In the genomic region with DNA sequence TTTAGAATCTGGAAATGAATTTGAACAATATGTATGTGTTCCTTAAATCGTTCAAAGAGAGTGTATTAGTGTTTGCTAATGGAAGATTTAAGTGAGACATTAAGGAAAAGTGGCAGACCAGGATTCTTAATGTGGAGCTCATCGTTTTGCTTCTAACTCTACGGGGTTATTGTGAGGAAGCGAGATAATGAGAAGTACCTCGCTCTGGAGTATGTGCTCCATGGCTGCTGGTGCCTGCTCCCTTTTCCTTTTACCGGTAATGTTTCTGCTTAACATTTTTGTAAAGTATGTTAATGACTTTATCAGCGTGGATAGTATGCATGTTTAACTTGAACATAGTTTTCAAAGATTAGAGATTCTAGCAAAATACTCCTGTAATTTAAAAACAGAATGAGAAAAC, we compare ENCODE assay signal across 1 cellular context.
TF ChIP-seq lines count a peak whose summit lies in the region.

No MANE protein-coding gene starts in this region.

TF ChIP-seq in A549, 52 proteins besides CTCF, POLR2A, EP300 and RAD21 (continued from another document):
- TF ChIP-seq, protein P1, sequence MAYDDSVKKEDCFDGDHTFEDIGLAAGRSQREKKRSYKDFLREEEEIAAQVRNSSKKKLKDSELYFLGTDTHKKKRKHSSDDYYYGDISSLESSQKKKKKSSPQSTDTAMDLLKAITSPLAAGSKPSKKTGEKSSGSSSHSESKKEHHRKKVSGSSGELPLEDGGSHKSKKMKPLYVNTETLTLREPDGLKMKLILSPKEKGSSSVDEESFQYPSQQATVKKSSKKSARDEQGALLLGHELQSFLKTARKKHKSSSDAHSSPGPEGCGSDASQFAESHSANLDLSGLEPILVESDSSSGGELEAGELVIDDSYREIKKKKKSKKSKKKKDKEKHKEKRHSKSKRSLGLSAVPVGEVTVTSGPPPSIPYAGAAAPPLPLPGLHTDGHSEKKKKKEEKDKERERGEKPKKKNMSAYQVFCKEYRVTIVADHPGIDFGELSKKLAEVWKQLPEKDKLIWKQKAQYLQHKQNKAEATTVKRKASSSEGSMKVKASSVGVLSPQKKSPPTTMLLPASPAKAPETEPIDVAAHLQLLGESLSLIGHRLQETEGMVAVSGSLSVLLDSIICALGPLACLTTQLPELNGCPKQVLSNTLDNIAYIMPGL (CRISPR knock-in tag; IDR thresholded peaks at IDR 0.05; ENCODE audit: borderline replicate concordance), result no peak
- TF ChIP-seq, protein P2, sequence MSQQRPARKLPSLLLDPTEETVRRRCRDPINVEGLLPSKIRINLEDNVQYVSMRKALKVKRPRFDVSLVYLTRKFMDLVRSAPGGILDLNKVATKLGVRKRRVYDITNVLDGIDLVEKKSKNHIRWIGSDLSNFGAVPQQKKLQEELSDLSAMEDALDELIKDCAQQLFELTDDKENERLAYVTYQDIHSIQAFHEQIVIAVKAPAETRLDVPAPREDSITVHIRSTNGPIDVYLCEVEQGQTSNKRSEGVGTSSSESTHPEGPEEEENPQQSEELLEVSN (IDR thresholded peaks at IDR 0.05; ENCODE audit: borderline replicate concordance, low read depth), result no peak
- TF ChIP-seq JUNB (IDR thresholded peaks at IDR 0.05) (no peak), HOXB13 (CRISPR knock-in tag; IDR thresholded peaks at IDR 0.05; ENCODE audit: low read depth) (no peak), HEYL (CRISPR knock-in tag; IDR thresholded peaks at IDR 0.05) (no peak), TP53 (CRISPR knock-in tag; IDR thresholded peaks at IDR 0.05) (no peak), KDM5A (IDR thresholded peaks at IDR 0.05) (no peak), FOSL2 (IDR thresholded peaks at IDR 0.05) (no peak), FOSL2 (CRISPR knock-in tag; IDR thresholded peaks at IDR 0.05) (no peak), MAFK (IDR thresholded peaks at IDR 0.05; ENCODE audit: partially characterized antibody) (no peak), ZFP36 (IDR thresholded peaks at IDR 0.05; ENCODE audit: borderline replicate concordance, partially characterized antibody) (no peak), JUN (IDR thresholded peaks at IDR 0.05) (no peak)
- TF ChIP-seq, protein P3, sequence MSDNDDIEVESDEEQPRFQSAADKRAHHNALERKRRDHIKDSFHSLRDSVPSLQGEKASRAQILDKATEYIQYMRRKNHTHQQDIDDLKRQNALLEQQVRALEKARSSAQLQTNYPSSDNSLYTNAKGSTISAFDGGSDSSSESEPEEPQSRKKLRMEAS (IDR thresholded peaks at IDR 0.05), result no peak
